9 cellular contexts compared by ENCODE assay signal in the genomic region with DNA sequence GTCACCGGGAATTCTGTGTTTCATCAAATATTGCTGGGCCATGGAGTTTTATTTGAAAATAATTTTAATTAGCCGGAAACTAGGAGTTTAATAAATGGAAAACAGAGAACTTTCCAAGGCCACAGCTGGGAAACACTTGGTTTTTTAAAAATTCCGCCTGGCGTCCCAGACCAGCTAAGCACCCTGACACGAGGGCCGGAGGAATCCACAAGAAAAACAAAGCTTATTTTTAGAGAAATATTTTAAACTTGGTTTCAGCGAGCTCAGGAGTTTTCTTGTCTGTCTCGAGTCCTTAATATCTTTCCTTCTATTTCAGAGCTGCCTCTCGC. TPM values are rescaled to one million over a fixed set of nuclear protein-coding genes. Genes with fewer than 3 reads are reported as not detected.
DNase-seq lines count a peak whose midpoint lies in the region; ATAC-seq, FAIRE-seq and TF ChIP-seq lines count a peak whose summit lies in the region.
"Had no signal": no experiment of that assay in that cellular context is flagged by ENCODE, and none has a peak within 500 bp of the region (broad histone marks: within the 10 kb centered on the region; RNA-seq: fewer than 3 reads in every experiment).

No MANE protein-coding gene starts in this region.

- 49% methylated on average over 9 of the region's 9 CpGs for WGBS in GM12878 (ENCODE audit: insufficient coverage, insufficient replicate concordance, low lambda C conversion rate, missing lambda C conversion rate)
- 39% methylated on average over 9 of the region's 9 CpGs for WGBS in right lobe of liver (ENCODE audit: insufficient coverage, low coverage, low lambda C conversion rate, missing lambda C conversion rate)
- WGBS in testis, 2 donors: 19 to 26% methylated on average over 9 of the region's 9 CpGs

- TF ChIP-seq EP300 in GM12878 (IDR thresholded peaks at IDR 0.05; ENCODE audit: borderline replicate concordance in 1 of 2, control insufficient read depth in 1 of 2, low read depth in 2 of 2, low read length in 2 of 2): no peak

- no peaks in the 10 kb centered on the region for H4K20me1 ChIP-seq in GM12878 (ENCODE audit: control insufficient read depth, insufficient read depth)

- H3K4me3 ChIP-seq in GM12878 (peak overlapping the region; percentile 81; the same call in 1 of the 2 replicates), right lobe of liver (no peak overlapping the region), testis (no peak overlapping the region)

- no peak for TF ChIP-seq RAD21 in GM12878 (IDR thresholded peaks at IDR 0.05; ENCODE audit: insufficient read depth, low read depth, low read length)

- RAD21 ChIA-PET in GM12878 (lab: Charles Lee; ENCODE audit: unreplicated experiment): interaction anchor here (0.7 to 5.2 kb wide), 14 partner anchors 10 to 266 kb away, joined by 3 to 46 read pairs (median 4); a partner anchor contains a TSS

- CTCF ChIA-PET in GM12878 (lab: Yijun Ruan, JAX): interaction anchor here (0.6 to 2.6 kb wide), 14 partner anchors 9 to 443 kb away, joined by 3 to 9 read pairs (median 4); no protein-coding TSS in a partner anchor

- H3K27me3 ChIP-seq in GM12878 (replicated peaks in 1 of 2; ENCODE audit: control insufficient read depth in 2 of 2, insufficient read depth in 2 of 2, low read length in 1 of 2): no peaks in the 10 kb centered on the region
- no peaks in the 10 kb centered on the region for H3K27me3 ChIP-seq in right lobe of liver
- H3K27me3 ChIP-seq in testis: no peaks in the 10 kb centered on the region

- TF ChIP-seq POLR2A in GM12878 (IDR thresholded peaks at IDR 0.05; ENCODE audit: low read depth, low read length) (no peak), right lobe of liver (IDR thresholded peaks at IDR 0.05) (no peak), testis (IDR thresholded peaks at IDR 0.05) (no peak)

- FAIRE-seq in GM12878 (lab: Jason Lieb, UNC): no peak
- FAIRE-seq: A204.1 had no signal

- peaks cover 28% of the 10 kb centered on the region for H3K79me2 ChIP-seq in GM12878 (ENCODE audit: control insufficient read depth, insufficient read depth, low read length)

- no peaks in the 10 kb centered on the region for H3K9me3 ChIP-seq in GM12878 (replicated peaks; ENCODE audit: control insufficient read depth, insufficient read depth, low read length)
- H3K9me3 ChIP-seq in right lobe of liver: no peaks in the 10 kb centered on the region
- no peaks in the 10 kb centered on the region for H3K9me3 ChIP-seq in testis

- peak overlapping the region; percentile 88 for H3K27ac ChIP-seq in GM12878 (ENCODE audit: control insufficient read depth, insufficient read depth)
- peak overlapping the region; percentile 97 to 98 (median 98) for H3K27ac ChIP-seq in right lobe of liver
- H3K27ac ChIP-seq in testis: peak overlapping the region; percentile 92 to 100

- no TSS peak for BruUV-seq in GM12878 (replicated peaks; lab: Mats Ljungman, UMichigan)

- in situ Hi-C loops in GM12878 (cut with MboI): no loop called here

- ATAC-seq in GM12878: no peak
- ATAC-seq in right lobe of liver: no peak
- no peak for ATAC-seq in GM21423 (IDR thresholded peaks at IDR 0.05; ENCODE audit: unreplicated experiment)

- H3K27ac Mint-ChIP-seq in T-helper 1 cell treated with Interleukin-12 subunit alpha and Interleukin-12 subunit beta and Interleukin-4 antibody, amounts not matched to agents 30 μg/mL and 1 μg/mL, for 36 hours: peak overlapping the region; percentile 65

- SMC1A ChIA-PET in GM12878 (lab: Charles Lee; ENCODE audit: uncharacterized antibody, unreplicated experiment): interaction anchor here (0.7 to 11.4 kb wide), 9 partner anchors 10 to 266 kb away, joined by 3 to 147 read pairs (median 7); a partner anchor contains a TSS

- H3K9me3 Mint-ChIP-seq in T-helper 1 cell treated with Interleukin-12 subunit alpha and Interleukin-12 subunit beta and Interleukin-4 antibody, amounts not matched to agents 30 μg/mL and 1 μg/mL, for 36 hours: no peaks in the 10 kb centered on the region

- DNase-seq in T-helper 1 cell (no peak), GM12878 (ENCODE audit: low read depth, low spot score) (no peak), right lobe of liver (no peak), testis (peak; percentile 63), NCI-H1436 (lab: John Stamatoyannopoulos, UW) (no peak), Ammon's horn (ENCODE audit: low spot score) (no peak)

- TF ChIP-seq CTCF in GM12878 (IDR thresholded peaks at IDR 0.05 in 2 of 3, conservative IDR thresholded peaks at IDR 0.05 in 1 of 3; ENCODE audit: control insufficient read depth in 2 of 3, extremely low read depth in 1 of 3, insufficient read depth in 1 of 3, low read depth in 3 of 3, low read length in 3 of 3) (no peak), right lobe of liver (IDR thresholded peaks at IDR 0.05) (no peak), testis (IDR thresholded peaks at IDR 0.05) (peak in 2 of 3 experiments; percentile 7 to 16)

- peak overlapping the region; percentile 99; the same call in 1 of the 2 replicates for H3K4me2 ChIP-seq in GM12878 (ENCODE audit: control insufficient read depth, insufficient read depth)

- peak overlapping the region; percentile 82 for H3K9ac ChIP-seq in GM12878 (ENCODE audit: control insufficient read depth, insufficient read depth, low read length)

- H3K36me3 ChIP-seq in GM12878 (ENCODE audit: control insufficient read depth in 2 of 2, insufficient read depth in 2 of 2, low read length in 1 of 2): no peaks in the 10 kb centered on the region
- peaks cover 0 to 11% (median under 1%) of the 10 kb centered on the region in 4 donors for H3K36me3 ChIP-seq in right lobe of liver
- no peaks in the 10 kb centered on the region for H3K36me3 ChIP-seq in testis (ENCODE audit: low read depth, missing control alignments)

- POLR2A ChIA-PET in GM12878 (lab: Charles Lee): interaction anchor here (0.5 to 1.9 kb wide), 10 partner anchors 11 to 249 kb away, joined by 3 to 14 read pairs (median 5); no protein-coding TSS in a partner anchor

- no peak overlapping the region for H3K4me3 Mint-ChIP-seq in T-helper 1 cell treated with Interleukin-12 subunit alpha and Interleukin-12 subunit beta and Interleukin-4 antibody, amounts not matched to agents 30 μg/mL and 1 μg/mL, for 36 hours

- H3K27me3 Mint-ChIP-seq in T-helper 1 cell treated with Interleukin-12 subunit alpha and Interleukin-12 subunit beta and Interleukin-4 antibody, amounts not matched to agents 30 μg/mL and 1 μg/mL, for 36 hours (ENCODE audit: low read depth): no peaks in the 10 kb centered on the region

- peak overlapping the region; percentile 66 for H2AFZ ChIP-seq in GM12878 (ENCODE audit: control insufficient read depth, low read depth, low read length)

- intact Hi-C loops in GM12878 (cut with micrococcal nuclease; ENCODE audit: unreplicated experiment): no loop called here
- intact Hi-C loops in right lobe of liver (cut with DNase I): no loop called here
- intact Hi-C loops in testis (cut with DNase I; ENCODE audit: low total_unique reads): no loop called here

- peaks cover 21% of the 10 kb centered on the region for H3K36me3 Mint-ChIP-seq in T-helper 1 cell treated with Interleukin-12 subunit alpha and Interleukin-12 subunit beta and Interleukin-4 antibody, amounts not matched to agents 30 μg/mL and 1 μg/mL, for 36 hours (ENCODE audit: low read depth)

- H3K4me1 Mint-ChIP-seq in T-helper 1 cell treated with Interleukin-12 subunit alpha and Interleukin-12 subunit beta and Interleukin-4 antibody, amounts not matched to agents 30 μg/mL and 1 μg/mL, for 36 hours (ENCODE audit: low read depth): peaks cover 41% of the 10 kb centered on the region

- H3K4me1 ChIP-seq in GM12878 (ENCODE audit: control insufficient read depth, insufficient read depth, low read length): peaks cover 31% of the 10 kb centered on the region
- peaks cover 0 to 33% (median 17%) of the 10 kb centered on the region in 4 donors for H3K4me1 ChIP-seq in right lobe of liver
- H3K4me1 ChIP-seq in testis: peaks cover 39% of the 10 kb centered on the region

TF ChIP-seq in GM12878, 131 proteins besides CTCF, POLR2A, EP300 and RAD21 (continues in another document):
- no peak for TF ChIP-seq POLR2AphosphoS5 (IDR thresholded peaks at IDR 0.05; ENCODE audit: low read length)
- no peak for TF ChIP-seq EGR1 (IDR thresholded peaks at IDR 0.05; ENCODE audit: borderline replicate concordance in 1 of 2, low read depth in 2 of 2, low read length in 2 of 2)
- no peak for TF ChIP-seq ZNF207 (IDR thresholded peaks at IDR 0.05; ENCODE audit: borderline replicate concordance)

RNA-seq across cellular contexts. Expression of a gene that starts 8.2 kb away (rescaled TPM):
- total RNA-seq in GM12878 (2013; cell fraction: nucleolus; rRNA removed): 8.2 and 9.1 TPM in 2 replicates
- total RNA-seq in GM12878 (2014; rRNA removed): 3.9 and 4.9 TPM in 2 replicates
- total RNA-seq in GM12878 (2014; rRNA removed; fragmentation: Illumina TruSeq; extraction: Trizol): 4.0 and 4.3 TPM in 2 replicates
- total RNA-seq in GM12878 (2021): 58.0 and 64.9 TPM in 2 replicates
- polyA plus RNA-seq in GM12878 (2011; ENCODE audit: low read depth): 14.3 TPM
- polyA plus RNA-seq in GM12878 (2011; rRNA removed): 12.8 and 16.0 TPM in 2 replicates
- polyA plus RNA-seq in GM12878 (2011; cell fraction: cytosol; rRNA removed): 7.2 TPM in 2 replicates
- 16.1 and 27.5 TPM in 2 replicates for polyA plus RNA-seq in GM12878 (2011; cell fraction: nucleus; rRNA removed)
- 30.3 and 31.6 TPM in 2 replicates for polyA plus RNA-seq in GM12878 (2012)
- 17.4 and 22.0 TPM in 2 replicates for polyA plus RNA-seq in GM12878 (2014; fragmentation: Illumina TruSeq; extraction: Trizol)
- 10 to 100 TPM; 25.5 to 43.3 TPM for polyA plus RNA-seq in GM12878 (2014; fragmentation: Nextera tagmentation; extraction: Ambion mirVana)
- 21.7 and 28.8 TPM in 2 replicates for polyA plus RNA-seq in GM12878 (2014; rRNA removed)
- 10 to 100 TPM in 1 of 2 experiments, 1 to 10 TPM in 1; 8.8 to 54.6 TPM for polyA plus RNA-seq in GM12878 (2016; fragmentation: Nextera tagmentation; extraction: Ambion mirVana)
- 4.1 and 5.2 TPM in 2 replicates for polyA minus RNA-seq in GM12878 (2011; rRNA and poly(A)+ RNA removed)
- 21.9 and 27.0 TPM in 2 replicates for polyA minus RNA-seq in GM12878 (2011; cell fraction: cytosol; rRNA and poly(A)+ RNA removed)
- polyA minus RNA-seq in GM12878 (2011; cell fraction: nucleus; rRNA and poly(A)+ RNA removed): 9.4 and 21.8 TPM in 2 replicates
- 10 to 100 TPM; 20.8 to 50.0 (median 33.6) TPM for total RNA-seq in right lobe of liver
- total RNA-seq in testis: 10 to 100 TPM; 35.7 to 54.4 TPM
- polyA plus RNA-seq in testis (ENCODE audit: insufficient read depth, low read depth, low replicate concordance): 45.4 TPM

Comparison
In these comparisons a context has a peak if more than half of its experiments do, and no peak if none do; other contexts are left out.
1. CTCF ChIP-seq: peak in testis (2 of 3); none in GM12878 (0 of 3) and right lobe of liver (0 of 4).
2. Peak in every context shown above with its lines, with median percentiles within 50 percentile points of each other: H3K27ac ChIP-seq.